Comparison of ENCODE assay signal across 23 cellular contexts in genomic region chr11:104727768-104728167, GRCh38.
"Had no signal": no experiment of that assay in that cellular context is flagged by ENCODE, and none has a peak within 500 bp of the region (broad histone marks: within the 10 kb centered on the region; RNA-seq: fewer than 3 reads in every experiment).

No MANE protein-coding gene starts in this region.

- H3K4me1 Mint-ChIP-seq: memory B cell, neural progenitor cell had no signal

- H3K4me1 ChIP-seq: esophagus muscularis mucosa, gastrocnemius medialis, heart right ventricle, neural progenitor cell, pancreas, tibial artery, uterus had no signal

- H3K36me3 ChIP-seq: esophagus muscularis mucosa, gastrocnemius medialis, heart right ventricle, neural progenitor cell, pancreas, tibial artery, upper lobe of left lung, uterus had no signal

- H3K4me3 ChIP-seq: esophagus muscularis mucosa, gastrocnemius medialis, heart right ventricle, neural progenitor cell, pancreas, tibial artery, upper lobe of left lung, uterus had no signal

- H3K36me3 Mint-ChIP-seq: neural progenitor cell had no signal

- H2AFZ ChIP-seq: neural progenitor cell had no signal

- H3K4me3 Mint-ChIP-seq: memory B cell; mesothelial cell of epicardium; natural killer cell; neural progenitor cell; stimulated activated effector memory CD8-positive, alpha-beta T cell treated with anti-CD3 and anti-CD28 coated beads, Interleukin-12 subunit alpha, Interleukin-12 subunit beta, amount 100 ng/mL, for 72 hours; stimulated activated naive CD8-positive, alpha-beta T cell treated with anti-CD3 and anti-CD28 coated beads, Interleukin-15, Interleukin-2, amounts not matched to agents 100 ng/mL and 50 ng/mL, for 24 hours had no signal

- H3K9ac ChIP-seq: neural progenitor cell had no signal

- H3K9me3 ChIP-seq: gastrocnemius medialis, pancreas, upper lobe of left lung, uterus had no signal

- H3K27me3 Mint-ChIP-seq: memory B cell; stimulated activated naive CD8-positive, alpha-beta T cell treated with anti-CD3 and anti-CD28 coated beads, Interleukin-15, Interleukin-2, amounts not matched to agents 100 ng/mL and 50 ng/mL, for 24 hours had no signal

- ATAC-seq: gastrocnemius medialis; heart right ventricle; natural killer cell; pancreas; right cardiac atrium; stimulated activated effector memory CD8-positive, alpha-beta T cell treated with anti-CD3 and anti-CD28 coated beads, Interleukin-12 subunit alpha, Interleukin-12 subunit beta, amount 100 ng/mL, for 72 hours had no signal

- FAIRE-seq: endometrium, islet of Langerhans, pancreas had no signal

- H3K27ac ChIP-seq: epithelial cell of prostate, esophagus muscularis mucosa, gastrocnemius medialis, heart right ventricle, neural progenitor cell, pancreas, tibial artery, upper lobe of left lung, uterus had no signal

- DNase-seq: effector memory CD4-positive, alpha-beta T cell; gastrocnemius medialis; heart right ventricle; hypothalamus; kidney glomerular epithelial cell; natural killer cell; occipital lobe; pancreas; right cardiac atrium; stimulated activated CD4-positive, alpha-beta T cell treated with anti-CD3 and anti-CD28 coated beads, Interleukin-4, amount 100 ng/mL, for 1 hour; stimulated activated CD8-positive, alpha-beta memory T cell treated with anti-CD3 and anti-CD28 coated beads, Interleukin-4, amount 100 ng/mL, for 48 hours; tibial artery; upper lobe of left lung; uterus had no signal

- H3K27ac Mint-ChIP-seq: memory B cell; mesothelial cell of epicardium; natural killer cell; neural progenitor cell; stimulated activated effector memory CD8-positive, alpha-beta T cell treated with anti-CD3 and anti-CD28 coated beads, Interleukin-12 subunit alpha, Interleukin-12 subunit beta, amount 100 ng/mL, for 72 hours; stimulated activated naive CD8-positive, alpha-beta T cell treated with anti-CD3 and anti-CD28 coated beads, Interleukin-15, Interleukin-2, amounts not matched to agents 100 ng/mL and 50 ng/mL, for 24 hours had no signal

- H3K4me2 ChIP-seq: neural progenitor cell had no signal

- H3K27me3 ChIP-seq: esophagus muscularis mucosa, gastrocnemius medialis, heart right ventricle, neural progenitor cell, pancreas, tibial artery, upper lobe of left lung, uterus had no signal
